In genomic region chr17:79944821-79945391, GRCh38 we compare ENCODE assay signal across 21 cellular contexts.
DNase-seq lines count a peak whose midpoint lies in the region; ATAC-seq and TF ChIP-seq lines count a peak whose summit lies in the region.
"Had no signal": no experiment of that assay in that cellular context is flagged by ENCODE, and none has a peak within 500 bp of the region (broad histone marks: within the 10 kb centered on the region; RNA-seq: fewer than 3 reads in every experiment).

No MANE protein-coding gene starts in this region.

- CTCF ChIA-PET in RWPE1 (lab: Yijun Ruan, JAX), result no interaction called here
- CTCF ChIA-PET in activated CD8-positive, alpha-beta T cell treated with anti-CD3 and anti-CD28 coated beads for 36 hours (lab: Charles Lee), result no interaction called here

- whole genome bisulfite sequencing in spleen, 5 donors, result 95 to 97% (median 96%) methylated on average over 21 to 31 of the region's 31 CpGs

- peaks cover 9% of the 10 kb centered on the region for H3K4me1 Mint-ChIP-seq in activated T-cell treated with anti-CD3 and anti-CD28 coated beads, Interleukin-2, amount 50 U/mL, for 24 hours (ENCODE audit: low read depth)
- H3K4me1 Mint-ChIP-seq in activated CD8-positive, alpha-beta T cell treated with anti-CD3 and anti-CD28 coated beads for 36 hours (ENCODE audit: low read depth), result peaks cover 9% of the 10 kb centered on the region

- TF ChIP-seq POLR2A in spleen (IDR thresholded peaks at IDR 0.05), result no peak

- intact Hi-C loops in spleen (cut with DNase I; ENCODE audit: low total_unique reads), result no loop called here
- intact Hi-C loops in activated CD8-positive, alpha-beta T cell treated with anti-CD3 and anti-CD28 coated beads for 36 hours (cut with micrococcal nuclease), result no loop called here

- no peaks in the 10 kb centered on the region for H3K36me3 Mint-ChIP-seq in activated T-cell treated with anti-CD3 and anti-CD28 coated beads, Interleukin-2, amount 50 U/mL, for 24 hours (ENCODE audit: low read depth)
- peaks cover 1% of the 10 kb centered on the region for H3K36me3 Mint-ChIP-seq in activated CD8-positive, alpha-beta T cell treated with anti-CD3 and anti-CD28 coated beads for 36 hours (ENCODE audit: low read depth)
- H3K36me3 Mint-ChIP-seq: activated naive CD8-positive, alpha-beta T cell had no signal

- no peak overlapping the region for H3K27ac Mint-ChIP-seq in activated T-cell treated with anti-CD3 and anti-CD28 coated beads, Interleukin-2, amount 50 U/mL, for 24 hours
- H3K27ac Mint-ChIP-seq in activated CD8-positive, alpha-beta T cell treated with anti-CD3 and anti-CD28 coated beads for 36 hours, result no peak overlapping the region
- H3K27ac Mint-ChIP-seq: activated CD4-positive, alpha-beta T cell treated with anti-CD3 and anti-CD28 coated beads, Interleukin-2, amount 10 ng/mL, durations not matched to agents 24 days and 14 days; activated naive CD8-positive, alpha-beta T cell; CD4-positive, alpha-beta T cell had no signal

- no peaks in the 10 kb centered on the region for H3K27me3 Mint-ChIP-seq in activated T-cell treated with anti-CD3 and anti-CD28 coated beads, Interleukin-2, amount 50 U/mL, for 24 hours
- H3K27me3 Mint-ChIP-seq in activated CD8-positive, alpha-beta T cell treated with anti-CD3 and anti-CD28 coated beads for 36 hours, result no peaks in the 10 kb centered on the region
- H3K27me3 Mint-ChIP-seq: activated naive CD8-positive, alpha-beta T cell; CD4-positive, alpha-beta T cell had no signal

- no peak overlapping the region for H3K4me3 ChIP-seq in spleen
- H3K4me3 ChIP-seq: gastroesophageal sphincter, lung, prostate gland, thoracic aorta had no signal

- H3K4me3 Mint-ChIP-seq in activated T-cell treated with anti-CD3 and anti-CD28 coated beads, Interleukin-2, amount 50 U/mL, for 24 hours, result no peak overlapping the region
- H3K4me3 Mint-ChIP-seq in activated CD8-positive, alpha-beta T cell treated with anti-CD3 and anti-CD28 coated beads for 36 hours, result no peak overlapping the region
- H3K4me3 Mint-ChIP-seq: activated CD4-positive, alpha-beta T cell treated with anti-CD3 and anti-CD28 coated beads, Interleukin-2, amount 10 ng/mL, durations not matched to agents 24 days and 14 days; activated naive CD8-positive, alpha-beta T cell; CD4-positive, alpha-beta T cell had no signal

- POLR2A ChIA-PET in RWPE1 (lab: Yijun Ruan, JAX; ENCODE audit: low non-redundant PET), result no interaction called here
- POLR2A ChIA-PET in activated CD8-positive, alpha-beta T cell treated with anti-CD3 and anti-CD28 coated beads for 36 hours (lab: Charles Lee), result no interaction called here

- H3K4me1 ChIP-seq in spleen, result peaks cover 0 to 15% (median 7%) of the 10 kb centered on the region in 6 donors
- H3K4me1 ChIP-seq: gastroesophageal sphincter, prostate gland had no signal

- H3K27me3 ChIP-seq in spleen (replicated peaks in 1 of 7), result peaks cover 0 to 5% (median 0%) of the 10 kb centered on the region in 7 donors
- H3K27me3 ChIP-seq: gastroesophageal sphincter had no signal

- DNase-seq in activated T-cell treated with anti-CD3 and anti-CD28 coated beads, Interleukin-2, amount 50 U/mL, for 24 hours, result peak; percentile 17
- DNase-seq in activated T-cell treated with anti-CD3 and anti-CD28 coated beads, Interleukin-2, amount 50 U/mL, for 48 hours, result no peak
- DNase-seq in RWPE1 (ENCODE audit: low spot score) (no peak), left lobe of liver (ENCODE audit: low spot score) (peak; percentile 42), spleen (peak; percentile 62), Ammon's horn (ENCODE audit: low spot score) (no peak), cortex of kidney (lab: John Stamatoyannopoulos, UW) (no peak)
- DNase-seq in activated CD8-positive, alpha-beta T cell treated with anti-CD3 and anti-CD28 coated beads for 36 hours, result no peak
- DNase-seq: activated CD4-positive, alpha-beta T cell treated with anti-CD3 and anti-CD28 coated beads, Interleukin-2, amount 10 ng/mL, durations not matched to agents 24 days and 14 days; activated T-cell treated with anti-CD3 and anti-CD28 coated beads for 4 hours; CD4-positive, alpha-beta T cell; NCI-H1436; NCI-H2171 treated with DMSO at 0.1 percent for 48 hours; NCI-H82; PC-3; stimulated activated CD4-positive, alpha-beta T cell treated with anti-CD3 and anti-CD28 coated beads, Interleukin-12 subunit alpha, Interleukin-12 subunit beta, amount 100 ng/mL, for 4 hours had no signal

- no peak for TF ChIP-seq CTCF in RWPE1 (conservative IDR thresholded peaks at IDR 0.05; ENCODE audit: low read depth)
- no peak for TF ChIP-seq CTCF in spleen (IDR thresholded peaks at IDR 0.05 in 8 of 11, conservative IDR thresholded peaks at IDR 0.05 in 3 of 11)
- TF ChIP-seq CTCF in activated CD8-positive, alpha-beta T cell treated with anti-CD3 and anti-CD28 coated beads for 36 hours (IDR thresholded peaks at IDR 0.05), result no peak

- peak overlapping the region; percentile 82 for H3K27ac ChIP-seq in RWPE1
- H3K27ac ChIP-seq in spleen, result no peak overlapping the region
- H3K27ac ChIP-seq: gastroesophageal sphincter, prostate gland, thoracic aorta had no signal

- no peaks in the 10 kb centered on the region for H3K9me3 Mint-ChIP-seq in activated T-cell treated with anti-CD3 and anti-CD28 coated beads, Interleukin-2, amount 50 U/mL, for 24 hours
- no peaks in the 10 kb centered on the region for H3K9me3 Mint-ChIP-seq in activated CD8-positive, alpha-beta T cell treated with anti-CD3 and anti-CD28 coated beads for 36 hours
- H3K9me3 Mint-ChIP-seq: activated CD4-positive, alpha-beta T cell treated with anti-CD3 and anti-CD28 coated beads, Interleukin-2, amount 10 ng/mL, durations not matched to agents 24 days and 14 days; CD4-positive, alpha-beta T cell had no signal

- peaks cover 0 to 98% (median 8%) of the 10 kb centered on the region in 6 donors for H3K36me3 ChIP-seq in spleen

- no peaks in the 10 kb centered on the region for H3K9me3 ChIP-seq in spleen
- H3K9me3 ChIP-seq: gastroesophageal sphincter, prostate gland, thoracic aorta had no signal

- ATAC-seq in left lobe of liver, result no peak
- ATAC-seq in activated CD8-positive, alpha-beta T cell treated with anti-CD3 and anti-CD28 coated beads for 36 hours, result no peak
- ATAC-seq: gastroesophageal sphincter, PC-3 had no signal

Comparison
In these comparisons a context has a peak if more than half of its experiments do, and no peak if none do; other contexts are left out.
1. DNase-seq: peak in activated T-cell treated with anti-CD3 and anti-CD28 coated beads, Interleukin-2, amount 50 U/mL, for 24 hours (single experiment), left lobe of liver (single experiment) and spleen (single experiment); none in activated T-cell treated with anti-CD3 and anti-CD28 coated beads, Interleukin-2, amount 50 U/mL, for 48 hours (0 of 2), RWPE1 (single experiment), Ammon's horn (single experiment), cortex of kidney (single experiment) and activated CD8-positive, alpha-beta T cell treated with anti-CD3 and anti-CD28 coated beads for 36 hours (single experiment).